Comparison of ENCODE assay signal across 1 cellular context in genomic region chr12:54282949-54283593, GRCh38.
TF ChIP-seq lines count a peak whose summit lies in the region.

No MANE protein-coding gene starts in this region.

TF ChIP-seq in IMR-90, 13 proteins besides CTCF, POLR2A, EP300 and RAD21:
- TF ChIP-seq MXI1 (IDR thresholded peaks at IDR 0.05; ENCODE audit: borderline replicate concordance, low read depth, low read length) = no peak
- no peak for TF ChIP-seq MAFK (IDR thresholded peaks at IDR 0.05; ENCODE audit: low read depth, low read length)
- no peak for TF ChIP-seq RCOR1 (IDR thresholded peaks at IDR 0.05; ENCODE audit: insufficient replicate concordance, low read length)
- no peak for TF ChIP-seq SMC3 (IDR thresholded peaks at IDR 0.05; ENCODE audit: low read depth, low read length)
- no peak for TF ChIP-seq BHLHE40 (IDR thresholded peaks at IDR 0.05; ENCODE audit: low read depth, low read length)
- no peak for TF ChIP-seq CHD1 (IDR thresholded peaks at IDR 0.05; ENCODE audit: low read depth, low read length)
- no peak for TF ChIP-seq MAZ (IDR thresholded peaks at IDR 0.05; ENCODE audit: borderline replicate concordance, low read depth, low read length)
- no peak for TF ChIP-seq FOS (IDR thresholded peaks at IDR 0.05; ENCODE audit: low read depth, low read length)
- TF ChIP-seq, protein P1, sequence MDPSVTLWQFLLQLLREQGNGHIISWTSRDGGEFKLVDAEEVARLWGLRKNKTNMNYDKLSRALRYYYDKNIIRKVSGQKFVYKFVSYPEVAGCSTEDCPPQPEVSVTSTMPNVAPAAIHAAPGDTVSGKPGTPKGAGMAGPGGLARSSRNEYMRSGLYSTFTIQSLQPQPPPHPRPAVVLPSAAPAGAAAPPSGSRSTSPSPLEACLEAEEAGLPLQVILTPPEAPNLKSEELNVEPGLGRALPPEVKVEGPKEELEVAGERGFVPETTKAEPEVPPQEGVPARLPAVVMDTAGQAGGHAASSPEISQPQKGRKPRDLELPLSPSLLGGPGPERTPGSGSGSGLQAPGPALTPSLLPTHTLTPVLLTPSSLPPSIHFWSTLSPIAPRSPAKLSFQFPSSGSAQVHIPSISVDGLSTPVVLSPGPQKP (IDR thresholded peaks at IDR 0.05; ENCODE audit: borderline replicate concordance, low read depth, low read length) = no peak
- TF ChIP-seq USF2 (IDR thresholded peaks at IDR 0.05; ENCODE audit: low read depth, low read length) = no peak
